ENCODE assay signal across 1 cellular context in genomic region chr2:10410001-10410671, GRCh38.
TF ChIP-seq lines count a peak whose summit lies in the region.

No MANE protein-coding gene starts in this region.

TF ChIP-seq in GM12878, 131 proteins besides CTCF, POLR2A, EP300 and RAD21 (continued from another document and continues in another):
- TF ChIP-seq CEBPZ (IDR thresholded peaks at IDR 0.05; ENCODE audit: low read depth, low read length), result no peak
- no peak for TF ChIP-seq POU2F2 (IDR thresholded peaks at IDR 0.05; ENCODE audit: borderline replicate concordance, low read depth, low read length)
- TF ChIP-seq BCL11A (IDR thresholded peaks at IDR 0.05; ENCODE audit: low read depth, low read length), result 0 out of 2 replicates have a peak, but pooled peaks have one; percentile 40
- TF ChIP-seq SIX5 (IDR thresholded peaks at IDR 0.05; ENCODE audit: low read depth, low read length, severe bottlenecking), result no peak
- no peak for TF ChIP-seq PRDM15 (CRISPR knock-in tag; IDR thresholded peaks at IDR 0.05)
- TF ChIP-seq BMI1 (IDR thresholded peaks at IDR 0.05; ENCODE audit: borderline replicate concordance), result no peak
- no peak for TF ChIP-seq ESRRA (IDR thresholded peaks at IDR 0.05; ENCODE audit: low read length)
- no peak for TF ChIP-seq MYC (IDR thresholded peaks at IDR 0.05; ENCODE audit: insufficient read depth, insufficient read length, insufficient replicate concordance, low read length, severe bottlenecking)
- no peak for TF ChIP-seq KAT2A (conservative IDR thresholded peaks at IDR 0.05; ENCODE audit: control insufficient read depth, low read depth, low read length)
- no peak for TF ChIP-seq RCOR1 (conservative IDR thresholded peaks at IDR 0.05; ENCODE audit: low read depth, low read length)
- peak; percentile 84 for TF ChIP-seq IKZF1 (conservative IDR thresholded peaks at IDR 0.05)
- no peak for TF ChIP-seq TCF7 (IDR thresholded peaks at IDR 0.05; ENCODE audit: borderline replicate concordance)
- peak; percentile 67 for TF ChIP-seq FOXM1 (IDR thresholded peaks at IDR 0.05; ENCODE audit: low read depth, low read length)
- peak; percentile 71 for TF ChIP-seq SKIL (IDR thresholded peaks at IDR 0.05; ENCODE audit: low read depth, poor library complexity, severe bottlenecking)
- TF ChIP-seq MYB (IDR thresholded peaks at IDR 0.05; ENCODE audit: borderline replicate concordance, low read depth, low read length), result no peak
- no peak for TF ChIP-seq CBFB (IDR thresholded peaks at IDR 0.05; ENCODE audit: low read depth)
- TF ChIP-seq ZBTB4 (CRISPR knock-in tag; IDR thresholded peaks at IDR 0.05), result no peak
- TF ChIP-seq HDAC2 (IDR thresholded peaks at IDR 0.05), result no peak
- TF ChIP-seq IRF3 (IDR thresholded peaks at IDR 0.05), result no peak
- peak; percentile 90 to 91 for TF ChIP-seq IKZF2 (IDR thresholded peaks at IDR 0.05)
- no peak for TF ChIP-seq SREBF1 (IDR thresholded peaks at IDR 0.05; ENCODE audit: low read length)
- TF ChIP-seq POLR2AphosphoS2 (IDR thresholded peaks at IDR 0.05; ENCODE audit: low read depth, low read length), result no peak
- TF ChIP-seq E2F4 (IDR thresholded peaks at IDR 0.05; ENCODE audit: low read depth, low read length), result no peak
- no peak for TF ChIP-seq TAF1 (IDR thresholded peaks at IDR 0.05; ENCODE audit: borderline replicate concordance, low read depth, low read length)
- peak; percentile 33; the same call in 1 of the 2 replicates for TF ChIP-seq RAD51 (IDR thresholded peaks at IDR 0.05)
- no peak for TF ChIP-seq SUPT20H (IDR thresholded peaks at IDR 0.05; ENCODE audit: borderline replicate concordance, control insufficient read depth, low read depth, low read length)
- peak; percentile 92 for TF ChIP-seq CREB1 (IDR thresholded peaks at IDR 0.05; ENCODE audit: low read depth)
- TF ChIP-seq ZZZ3 (IDR thresholded peaks at IDR 0.05; ENCODE audit: control insufficient read depth, insufficient read length, low read depth), result no peak
- TF ChIP-seq USF1 (IDR thresholded peaks at IDR 0.05; ENCODE audit: borderline replicate concordance, extremely low read length, insufficient read depth, low read depth, low read length), result no peak
- TF ChIP-seq ATF3 (IDR thresholded peaks at IDR 0.05; ENCODE audit: borderline replicate concordance, extremely low read depth, low read depth, low read length), result no peak
- TF ChIP-seq PAX5 (IDR thresholded peaks at IDR 0.05; ENCODE audit: borderline replicate concordance, low read depth, low read length), result no peak
- TF ChIP-seq RFX5 (IDR thresholded peaks at IDR 0.05; ENCODE audit: low read depth, low read length), result no peak
- peak; percentile 82 for TF ChIP-seq ATF2 (IDR thresholded peaks at IDR 0.05; ENCODE audit: low read length)
- TF ChIP-seq NFIC (IDR thresholded peaks at IDR 0.05; ENCODE audit: low read depth, low read length), result peak; percentile 82
- TF ChIP-seq REST (IDR thresholded peaks at IDR 0.05; ENCODE audit: low read depth, low read length), result no peak
- TF ChIP-seq HDAC6 (IDR thresholded peaks at IDR 0.05; ENCODE audit: unreplicated experiment), result no peak
- TF ChIP-seq ZNF207 (IDR thresholded peaks at IDR 0.05; ENCODE audit: borderline replicate concordance), result no peak
